Comparison of ENCODE assay signal across 8 cellular contexts in the genomic region with DNA sequence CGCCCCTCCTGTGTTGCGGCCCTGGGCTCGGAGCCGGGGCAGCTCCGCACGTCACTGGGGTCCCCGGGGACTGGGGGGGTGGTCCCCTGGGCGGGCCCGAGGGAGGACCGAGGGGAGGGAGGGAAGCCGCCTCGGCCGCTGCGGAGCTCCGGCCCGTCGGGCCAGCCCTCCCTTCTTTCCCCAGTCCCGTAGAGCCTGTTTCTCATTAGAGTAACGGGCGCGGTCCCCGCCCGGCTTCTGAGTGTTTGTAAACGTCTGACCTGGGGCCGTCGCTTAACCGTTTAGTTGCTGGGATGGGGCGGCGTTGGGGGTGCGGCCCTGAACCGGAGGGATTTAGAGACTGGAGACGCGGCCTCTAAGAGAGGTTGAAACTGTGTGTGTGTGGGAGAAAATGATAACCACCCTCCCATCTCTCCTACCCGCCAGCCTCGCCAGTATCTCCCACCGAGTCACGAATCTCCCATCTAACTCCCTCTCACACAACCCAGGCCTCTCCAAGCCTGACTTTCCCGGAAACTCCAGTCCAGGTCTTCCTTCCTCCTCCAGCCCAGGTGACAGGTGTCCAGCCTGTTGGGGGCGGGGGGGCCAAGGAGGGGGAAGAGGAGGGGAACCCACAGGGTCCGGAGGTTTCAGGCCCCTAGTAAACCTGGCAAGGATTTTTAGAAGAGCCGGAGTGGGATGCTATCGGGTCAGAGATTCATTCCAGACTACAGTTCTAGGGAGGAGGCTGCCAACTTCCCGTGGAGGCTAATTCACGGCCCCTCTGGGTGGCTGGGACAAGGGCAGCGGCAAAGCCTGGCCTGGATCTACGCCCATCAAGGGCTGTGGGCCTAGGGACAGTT. TPM values are rescaled to one million over a fixed set of nuclear protein-coding genes. Genes with fewer than 3 reads are reported as not detected.
DNase-seq lines count a peak whose midpoint lies in the region; TF ChIP-seq lines count a peak whose summit lies in the region.

No MANE protein-coding gene starts in this region.

- peaks cover 16 to 17% of the 10 kb centered on the region in 2 experiments for H3K4me1 Mint-ChIP-seq in H9

- no peak overlapping the region for H2BK12ac ChIP-seq in H9 (ENCODE audit: insufficient read length, low read depth, low read length)

- no peak overlapping the region for H3K23ac ChIP-seq in H9 (ENCODE audit: insufficient read length, low read depth, low read length)

- no CpG with 5 or more reads among the region's 46 CpGs for WGBS in H9 (ENCODE audit: extremely low coverage, insufficient read length, low lambda C conversion rate)

- no peak overlapping the region for H4K8ac ChIP-seq in H9 (replicated peaks; ENCODE audit: insufficient read length, low read depth, low read length)

- H2BK5ac ChIP-seq in H9 (ENCODE audit: insufficient read length, low read length) = no peak overlapping the region

- no peak overlapping the region for H3K9ac ChIP-seq in H9 (ENCODE audit: extremely low read depth, insufficient read length, low read length)

- H3K27ac ChIP-seq in H9 (ENCODE audit: insufficient read length, low read depth, low read length) = no peak overlapping the region

- peaks cover 0 to 7% (median 0%) of the 10 kb centered on the region in 3 experiments; a peak in 4 of 7 replicates for H3K36me3 Mint-ChIP-seq in H9 (ENCODE audit: insufficient read depth in 1 of 3, low read depth in 3 of 3)

- H3K4me2 ChIP-seq in H9 (ENCODE audit: insufficient read depth, insufficient read length, low read length) = peak overlapping the region; percentile 69

- no peak overlapping the region for H3K18ac ChIP-seq in H9 (ENCODE audit: insufficient read length, low read depth, low read length)

- no peaks in the 10 kb centered on the region for H3K9me3 Mint-ChIP-seq in H9

- peaks cover 29% of the 10 kb centered on the region for H3K27me3 Mint-ChIP-seq in H9 (ENCODE audit: low read depth)

- no peak overlapping the region for H2AFZ ChIP-seq in H9 (ENCODE audit: low read length)

- peaks cover 19% of the 10 kb centered on the region for H3K23me2 ChIP-seq in H9 (ENCODE audit: insufficient read length, low read depth, low read length, poor library complexity, severe bottlenecking)

- no peak overlapping the region for H2AK5ac ChIP-seq in H9 (ENCODE audit: insufficient read length, low read length)

- H4K91ac ChIP-seq in H9 (ENCODE audit: insufficient read length, low read depth, low read length) = no peak overlapping the region

- no peaks in the 10 kb centered on the region; the same call in 1 of the 2 replicates for H3K4me1 ChIP-seq in H9 (ENCODE audit: insufficient read depth, low read length)

- no peak overlapping the region for H3K56ac ChIP-seq in H9 (ENCODE audit: insufficient read length, low read depth, low read length)

- no peak overlapping the region for H3K14ac ChIP-seq in H9 (ENCODE audit: insufficient read depth, low read length)

- no peak overlapping the region for H3K4ac ChIP-seq in H9 (ENCODE audit: low read depth, low read length)

- no peak overlapping the region for H4K5ac ChIP-seq in H9 (ENCODE audit: insufficient read length, low read depth, low read length)

- H3K4me3 Mint-ChIP-seq in H9 = peak overlapping the region; percentile 77 to 93

- H3K27me3 ChIP-seq in H9 (ENCODE audit: insufficient read depth, low read length) = no peaks in the 10 kb centered on the region

- no peak overlapping the region for H3T11ph ChIP-seq in H9 (ENCODE audit: low read length)

- no peak overlapping the region for H2BK120ac ChIP-seq in H9 (ENCODE audit: low read depth, low read length, poor library complexity, severe bottlenecking)

- no peaks in the 10 kb centered on the region for H3K79me2 ChIP-seq in H9 (ENCODE audit: insufficient read depth, low read length)

- no peak overlapping the region for H2BK15ac ChIP-seq in H9 (ENCODE audit: low read depth, low read length)

- no peak for TF ChIP-seq CTCF in H9 (conservative IDR thresholded peaks at IDR 0.05)

- peak; percentile 18 for DNase-seq in activated T-cell treated with anti-CD3 and anti-CD28 coated beads for 48 hours (ENCODE audit: low read depth)
- no peak for DNase-seq in activated T-cell treated with anti-CD3 and anti-CD28 coated beads for 4 hours
- DNase-seq in H9 = peak; percentile 96
- peak; percentile 59 for DNase-seq in M059J (ENCODE audit: low read depth)
- DNase-seq in SK-N-DZ (ENCODE audit: low spot score) = peak; percentile 98
- DNase-seq in dermis microvascular lymphatic vessel endothelial cell (ENCODE audit: low read depth in 2 of 2) = peak; percentile 7 to 88
- peak; percentile 99 for DNase-seq in left kidney (ENCODE audit: low read depth, low spot score)
- peak; percentile 19 for DNase-seq in stimulated activated CD4-positive, alpha-beta T cell treated with anti-CD3 and anti-CD28 coated beads, Interleukin-4, amount 100 ng/mL, for 1 hour

- H4K20me1 ChIP-seq in H9 (ENCODE audit: control insufficient read depth, insufficient read depth, insufficient read length) = no peaks in the 10 kb centered on the region

- H3K79me1 ChIP-seq in H9 (ENCODE audit: insufficient read depth, low read depth, low read length, poor library complexity, severe bottlenecking) = no peaks in the 10 kb centered on the region

- H3K27ac Mint-ChIP-seq in H9 = peak overlapping the region; percentile 94 to 98 (median 95)

- no peaks in the 10 kb centered on the region for H3K9me3 ChIP-seq in H9 (ENCODE audit: control insufficient read depth, low read depth, low read length)

- H2BK20ac ChIP-seq in H9 (ENCODE audit: low read depth, low read length, poor library complexity, severe bottlenecking) = no peak overlapping the region

RNA-seq across cellular contexts. Expression of gene NFATC4, which starts 1.1 kb away (rescaled TPM):
- total RNA-seq in H9 (2021) = 43.0 and 46.4 TPM in 2 replicates
- total RNA-seq in M059J (2014; rRNA removed; shearing (Covaris generic)) = 0.37 and 0.44 TPM in 2 replicates
- polyA plus RNA-seq in SK-N-DZ (2014; cell fraction: cytosol; rRNA removed) = 13.1 and 14.1 TPM in 2 replicates
- 103 and 132 TPM in 2 replicates for polyA plus RNA-seq in SK-N-DZ (2014; cell fraction: nucleus; rRNA removed)
- total RNA-seq in dermis microvascular lymphatic vessel endothelial cell = 0.76 and 1.0 TPM in 2 replicates

RNA-seq across cellular contexts. Expression of gene RIPK3, which starts 27.1 kb away (rescaled TPM):
- total RNA-seq in H9 (2021) = 0.35 TPM in 1 of 2 replicates, not detected in the other
- total RNA-seq in M059J (2014; rRNA removed; shearing (Covaris generic)) = not detected in 2 replicates
- not detected in 2 replicates for polyA plus RNA-seq in SK-N-DZ (2014; cell fraction: cytosol; rRNA removed)
- not detected in 2 replicates for polyA plus RNA-seq in SK-N-DZ (2014; cell fraction: nucleus; rRNA removed)
- 1.4 and 1.8 TPM in 2 replicates for total RNA-seq in dermis microvascular lymphatic vessel endothelial cell

RNA-seq across cellular contexts. Expression of gene NYNRIN, which starts 31.9 kb away (rescaled TPM):
- 18.1 and 18.7 TPM in 2 replicates for total RNA-seq in H9 (2021)
- total RNA-seq in M059J (2014; rRNA removed; shearing (Covaris generic)) = not detected in 2 replicates
- polyA plus RNA-seq in SK-N-DZ (2014; cell fraction: cytosol; rRNA removed) = 9.4 and 12.4 TPM in 2 replicates
- 10.9 and 23.4 TPM in 2 replicates for polyA plus RNA-seq in SK-N-DZ (2014; cell fraction: nucleus; rRNA removed)
- total RNA-seq in dermis microvascular lymphatic vessel endothelial cell = 3.3 and 4.2 TPM in 2 replicates

RNA-seq across cellular contexts. Expression of gene ADCY4, which starts 32.0 kb away (rescaled TPM):
- total RNA-seq in H9 (2021) (0.09 and 0.53 TPM in 2 replicates), dermis microvascular lymphatic vessel endothelial cell (29.3 and 51.2 TPM in 2 replicates)
- total RNA-seq in M059J (2014; rRNA removed; shearing (Covaris generic)) = not detected in 2 replicates
- not detected in 2 replicates for polyA plus RNA-seq in SK-N-DZ (2014; cell fraction: cytosol; rRNA removed)
- 0.09 TPM in 1 of 2 replicates, not detected in the other for polyA plus RNA-seq in SK-N-DZ (2014; cell fraction: nucleus; rRNA removed)

RNA-seq across cellular contexts. Expression of gene LTB4R, which starts 55.6 kb away (rescaled TPM):
- total RNA-seq in H9 (2021) = 8.9 and 9.2 TPM in 2 replicates
- 0.98 and 1.9 TPM in 2 replicates for total RNA-seq in M059J (2014; rRNA removed; shearing (Covaris generic))
- 3.2 and 6.4 TPM in 2 replicates for polyA plus RNA-seq in SK-N-DZ (2014; cell fraction: cytosol; rRNA removed)
- polyA plus RNA-seq in SK-N-DZ (2014; cell fraction: nucleus; rRNA removed) = 24.6 and 62.2 TPM in 2 replicates
- total RNA-seq in dermis microvascular lymphatic vessel endothelial cell = 2.0 and 2.2 TPM in 2 replicates

Comparison
In these comparisons a context has a peak if more than half of its experiments do, and no peak if none do; other contexts are left out.
1. RNA of gene NFATC4, which starts 1.1 kb away (total RNA-seq): 43.0 to 46.4 TPM in H9; 0.76 to 1.0 TPM in dermis microvascular lymphatic vessel endothelial cell and 0.37 to 0.44 TPM in M059J; every median in the first group is over 10 times any median in the second.